ENCODE assay signal across 30 cellular contexts in the genomic region with DNA sequence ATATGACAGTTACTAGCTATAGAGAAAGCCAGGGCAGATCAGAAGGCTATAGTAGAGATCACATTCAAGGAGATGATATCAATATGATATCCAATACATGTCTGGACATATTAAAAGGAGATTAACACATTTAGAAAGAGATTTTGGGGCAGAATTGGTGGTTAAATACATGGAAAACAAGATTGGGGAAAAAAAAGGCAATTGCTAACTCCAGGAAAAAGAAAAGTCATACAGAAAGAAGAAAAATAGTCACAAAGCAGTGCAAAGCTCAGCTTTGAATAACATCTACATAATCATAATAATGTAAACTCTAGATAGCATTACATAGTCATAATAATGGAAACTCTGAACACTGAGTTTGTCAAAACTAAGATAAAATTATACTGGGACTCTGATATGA. TPM values are rescaled to one million over a fixed set of nuclear protein-coding genes. Genes with fewer than 3 reads are reported as not detected.
"Had no signal": no experiment of that assay in that cellular context is flagged by ENCODE, and none has a peak within 500 bp of the region (broad histone marks: within the 10 kb centered on the region; RNA-seq: fewer than 3 reads in every experiment).

No MANE protein-coding gene starts in this region.

- DNase-seq: activated CD4-positive, alpha-beta memory T cell treated with anti-CD3 and anti-CD28 coated beads for 36 hours; activated CD4-positive, alpha-beta T cell treated with anti-CD3 and anti-CD28 coated beads for 36 hours; activated CD4-positive, alpha-beta T cell treated with anti-CD3 and anti-CD28 coated beads, Interleukin-2, amount 10 ng/mL, durations not matched to agents 7 days and 5 days; activated CD8-positive, alpha-beta memory T cell treated with anti-CD3 and anti-CD28 coated beads, Interleukin-2, amount 50 U/mL, for 4 hours; activated gamma-delta T cell treated with Interleukin-2 at 50 U/mL for 16 hours; activated naive CD4-positive, alpha-beta T cell treated with anti-CD3 and anti-CD28 coated beads for 36 hours; activated T-cell treated with anti-CD3 and anti-CD28 coated beads for 4 hours; activated T-cell treated with anti-CD3 and anti-CD28 coated beads, Interleukin-2, amount 50 U/mL, for 4 hours; adrenal gland; caudate nucleus; NCI-H1092 treated with DMSO at 0.1 percent for 48 hours; NCI-H1417; NCI-H146; NCI-H187 treated with DMSO at 0.1 percent for 48 hours; NCI-H2081; NCI-H2171 treated with DMSO at 0.1 percent for 48 hours; NCI-H226; NCI-H524 treated with DMSO at 0.1 percent for 48 hours; RPMI8226; SHP77 treated with DMSO at 0.1 percent for 48 hours; SK-N-SH had no signal

- H3K4me3 ChIP-seq: adrenal gland, SJSA1 had no signal

- H3K27me3 ChIP-seq: SJSA1 had no signal

- H3K4me2 ChIP-seq: SK-N-SH had no signal

- H3K9ac ChIP-seq: SK-N-SH had no signal

- ATAC-seq: activated CD4-positive, alpha-beta T cell treated with anti-CD3 and anti-CD28 coated beads for 36 hours; activated CD4-positive, CD25-positive, alpha-beta regulatory T cell treated with anti-CD3 and anti-CD28 coated beads, Interleukin-2, amount 50 U/mL, for 24 hours; activated naive CD4-positive, alpha-beta T cell treated with anti-CD3 and anti-CD28 coated beads, Interleukin-2, amount 50 U/mL, for 72 hours; activated T-cell treated with anti-CD3 and anti-CD28 coated beads, Interleukin-2, amount 50 U/mL, for 4 hours; Panc1; WTC11 had no signal

- FAIRE-seq: bronchial epithelial cell, TTC549 had no signal

- H3K9me3 ChIP-seq: adrenal gland had no signal

- H3K36me3 ChIP-seq: adrenal gland, SJSA1 had no signal

- H3K4me1 ChIP-seq: adrenal gland had no signal

- H3K27ac ChIP-seq: adrenal gland, SJSA1 had no signal

RNA-seq across cellular contexts. Expression of a gene that starts 40.6 kb away (rescaled TPM):
- total RNA-seq: activated CD4-positive, alpha-beta T cell treated with anti-CD3 and anti-CD28 coated beads for 36 hours; activated naive CD4-positive, alpha-beta T cell treated with anti-CD3 and anti-CD28 coated beads for 36 hours; activated T-helper 1 cell treated with anti-CD3 and anti-CD28 coated beads, Interleukin-12 subunit alpha, Interleukin-12 subunit beta, Interleukin-2, Interleukin-4 antibody, amounts not matched to agents 30 ng/mL and 10 ng/mL and 1 ng/mL, durations not matched to agents 14 hours and 24 hours and 36 hours; M059J had no signal
